Comparison of ENCODE assay signal across 8 cellular contexts in the genomic region with DNA sequence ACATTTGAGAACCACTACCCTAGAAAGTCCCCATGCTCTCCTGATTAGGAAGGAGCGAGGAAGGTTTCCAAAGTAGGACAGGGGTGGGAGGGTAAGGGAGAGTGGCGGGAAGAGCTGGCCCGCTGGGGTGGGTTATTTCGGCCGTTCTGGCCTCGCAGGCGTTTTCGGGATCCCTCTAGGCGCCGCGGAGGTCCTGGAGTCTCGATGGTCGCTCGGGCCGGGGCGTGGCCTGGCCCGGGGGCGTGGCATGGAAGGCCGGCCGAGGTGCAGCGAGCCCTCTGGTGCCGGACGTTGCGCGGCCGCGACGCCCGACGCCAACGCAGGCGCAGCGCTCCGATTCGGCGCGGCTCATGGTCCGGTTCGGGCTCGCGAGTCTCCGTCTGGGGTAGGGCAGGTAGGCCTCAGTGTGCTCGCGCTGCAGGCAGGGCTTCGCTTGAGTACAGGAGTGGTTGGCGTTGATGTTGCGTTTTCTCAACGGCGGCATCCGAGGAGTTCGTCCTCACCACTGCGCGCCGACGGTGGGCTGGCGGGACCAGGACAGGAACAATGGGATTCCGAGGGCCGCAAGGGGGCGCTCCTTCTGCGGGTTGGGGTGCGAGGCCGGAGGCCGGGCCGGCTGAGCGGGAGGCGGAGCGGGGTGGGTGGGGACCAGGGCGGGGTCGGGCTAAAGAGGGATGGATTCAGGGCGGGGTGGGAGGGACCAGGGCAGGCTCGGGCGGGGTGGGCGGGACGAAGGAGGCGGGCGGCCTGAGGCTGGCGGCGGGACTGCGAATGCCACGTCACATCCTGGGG. TPM values are rescaled to one million over a fixed set of nuclear protein-coding genes. Genes with fewer than 3 reads are reported as not detected.
DNase-seq lines count a peak whose midpoint lies in the region; ATAC-seq and TF ChIP-seq lines count a peak whose summit lies in the region.

Gene PGBD2 (plus strand): TSS at position 287 of the 792 bp plus-strand sequence. CDS start 7,628 bp downstream, outside the sequence.

- peak within 1 kb of the TSS; percentile 42 for H2AFZ ChIP-seq in HCT116 (ENCODE audit: low read depth, low read length, poor library complexity, severe bottlenecking)
- peak within 1 kb of the TSS; percentile 97 for H2AFZ ChIP-seq in MM.1S (ENCODE audit: low read length)

- DNase-seq in GM04504 (ENCODE audit: low read depth) (peak; percentile 86), HCT116 (ENCODE audit: low read depth, low spot score) (peak; percentile 89), MM.1S (peak; percentile 97), SJCRH30 (peak; percentile 87 to 88), globus pallidus (ENCODE audit: low spot score) (peak; percentile 93), omental fat pad (ENCODE audit: low spot score) (peak; percentile 93), testis (peak; percentile 94)
- peak; percentile 97 for DNase-seq in activated naive CD4-positive, alpha-beta T cell treated with anti-CD3 and anti-CD28 coated beads for 36 hours

- H3K36me3 ChIP-seq in HCT116 (ENCODE audit: control insufficient read depth in 1 of 2, insufficient read depth in 2 of 2, low read length in 2 of 2) (0 out of 4 replicates have a peak, but pooled peaks cover 0 to 4% of the 10 kb centered on the region in 2 experiments), MM.1S (replicated peaks; ENCODE audit: insufficient read depth, low read length) (no peaks in the 10 kb centered on the region), SJCRH30 (no peaks in the 10 kb centered on the region), testis (ENCODE audit: low read depth, missing control alignments) (no peaks in the 10 kb centered on the region)

- H3K79me2 ChIP-seq in HCT116 (ENCODE audit: insufficient read depth, low read length) = peaks cover 6% of the 10 kb centered on the region; the same call in 1 of the 2 replicates
- peaks cover 33% of the 10 kb centered on the region for H3K79me2 ChIP-seq in MM.1S (ENCODE audit: low read length)

- intact Hi-C loops in HCT116 (cut with micrococcal nuclease) (loop anchor here (1.0 kb wide), 2 partner anchors 32 to 48 kb away; no protein-coding TSS in a partner anchor), testis (cut with DNase I; ENCODE audit: low total_unique reads) (no loop called here)
- intact Hi-C loops in activated naive CD4-positive, alpha-beta T cell treated with anti-CD3 and anti-CD28 coated beads for 36 hours (cut with micrococcal nuclease) = loop anchor here (1.0 to 2.0 kb wide), 6 partner anchors 15 to 80 kb away; partner anchors contain the start of genes ZNF672 and ZNF692

- 0 to 1% methylated on average over 10 to 78 of the region's 80 CpGs for WGBS in testis, 2 donors

- ATAC-seq in HCT116 = peak; percentile 93
- peak; percentile 98 for ATAC-seq in omental fat pad (ENCODE audit: low FRiP score)

- no peaks in the 10 kb centered on the region for H3F3A ChIP-seq in MM.1S (ENCODE audit: insufficient read depth, low read length)

- H4K20me1 ChIP-seq in HCT116 (ENCODE audit: insufficient read depth) = no peaks in the 10 kb centered on the region
- no peaks in the 10 kb centered on the region for H4K20me1 ChIP-seq in MM.1S (ENCODE audit: insufficient read depth, low read length)

- H3K4me2 ChIP-seq in HCT116 (ENCODE audit: low read length) (peak within 1 kb of the TSS; percentile 94), MM.1S (ENCODE audit: low read depth, low read length) (peak within 1 kb of the TSS; percentile 93)

- RAD21 ChIA-PET in HCT116 (lab: Charles Lee; ENCODE audit: low non-redundant PET in 1 of 2, low total read pairs in 2 of 2, uncharacterized antibody in 2 of 2, unreplicated experiment in 2 of 2) = no interaction called here

- no peaks in the 10 kb centered on the region for H3K27me3 Mint-ChIP-seq in activated naive CD4-positive, alpha-beta T cell treated with anti-CD3 and anti-CD28 coated beads for 36 hours (ENCODE audit: low read depth)

- no peaks in the 10 kb centered on the region for H3K9me2 ChIP-seq in HCT116 (ENCODE audit: insufficient read depth)
- H3K9me2 ChIP-seq in MM.1S (replicated peaks; ENCODE audit: insufficient read depth, low read length) = no peaks in the 10 kb centered on the region

- no peaks in the 10 kb centered on the region for H3K27me3 ChIP-seq in HCT116 (ENCODE audit: insufficient read depth, low read length)
- H3K27me3 ChIP-seq in MM.1S (replicated peaks; ENCODE audit: insufficient read depth, low read length) = 0 out of 2 replicates have a peak, but pooled peaks cover 5% of the 10 kb centered on the region
- no peaks in the 10 kb centered on the region for H3K27me3 ChIP-seq in SJCRH30
- no peaks in the 10 kb centered on the region for H3K27me3 ChIP-seq in testis

- no peaks in the 10 kb centered on the region for H3K36me3 Mint-ChIP-seq in activated naive CD4-positive, alpha-beta T cell treated with anti-CD3 and anti-CD28 coated beads for 36 hours (ENCODE audit: low read depth)

- peak within 1 kb of the TSS; percentile 81 for H3K9ac ChIP-seq in HCT116 (ENCODE audit: low read length)
- H3K9ac ChIP-seq in MM.1S (ENCODE audit: low read length) = peak within 1 kb of the TSS; percentile 92

- CTCF ChIA-PET in HCT116 (lab: Charles Lee) = interaction anchor here (0.8 kb wide), 1 partner anchor 48 kb away, joined by 6 read pairs; the partner anchor contains the start of gene ZNF692
- CTCF ChIA-PET in activated naive CD4-positive, alpha-beta T cell treated with anti-CD3 and anti-CD28 coated beads for 36 hours (lab: Charles Lee) = interaction anchor here (0.9 to 1.2 kb wide), 3 partner anchors 10 to 81 kb away, joined by 3 to 4 read pairs (median 3); no protein-coding TSS in a partner anchor

- H3K4me1 ChIP-seq in HCT116 (ENCODE audit: control insufficient read depth in 1 of 2, insufficient read depth in 2 of 2, low read length in 2 of 2) = peaks cover 0 to 22% of the 10 kb centered on the region in 2 experiments; a peak in 3 of 4 replicates
- peaks cover 6% of the 10 kb centered on the region; the same call in 1 of the 2 replicates for H3K4me1 ChIP-seq in MM.1S (ENCODE audit: low read length)
- no peaks in the 10 kb centered on the region for H3K4me1 ChIP-seq in SJCRH30
- H3K4me1 ChIP-seq in testis = peaks cover 12% of the 10 kb centered on the region

- H3K4me3 Mint-ChIP-seq in activated naive CD4-positive, alpha-beta T cell treated with anti-CD3 and anti-CD28 coated beads for 36 hours = peak within 1 kb of the TSS; percentile 92

- peaks cover 14% of the 10 kb centered on the region for H3K4me1 Mint-ChIP-seq in activated naive CD4-positive, alpha-beta T cell treated with anti-CD3 and anti-CD28 coated beads for 36 hours (ENCODE audit: low read depth)

- TF ChIP-seq POLR2A in HCT116 (IDR thresholded peaks at IDR 0.05; ENCODE audit: borderline replicate concordance, extremely low read depth, insufficient read depth, insufficient read length) (peak; percentile 72), testis (IDR thresholded peaks at IDR 0.05) (peak; percentile 20)

- peak within 1 kb of the TSS; percentile 69 to 80 for H3K4me3 ChIP-seq in HCT116 (replicated peaks in 1 of 2; ENCODE audit: low read depth in 1 of 2, low read length in 2 of 2)
- peak within 1 kb of the TSS; percentile 90 for H3K4me3 ChIP-seq in MM.1S (ENCODE audit: low read length)
- H3K4me3 ChIP-seq in SJCRH30 = peak within 1 kb of the TSS; percentile 71
- peak within 1 kb of the TSS; percentile 70 to 74 for H3K4me3 ChIP-seq in testis

- peak within 1 kb of the TSS; percentile 97 for H3K27ac Mint-ChIP-seq in activated naive CD4-positive, alpha-beta T cell treated with anti-CD3 and anti-CD28 coated beads for 36 hours

- BruUV-seq in HCT116 (replicated peaks; lab: Mats Ljungman, UMichigan) = no TSS peak

- TF ChIP-seq RAD21 in HCT116 (IDR thresholded peaks at IDR 0.05; ENCODE audit: low read depth) = peak; percentile 68

- peak within 1 kb of the TSS; percentile 77 for H3K27ac ChIP-seq in HCT116 (ENCODE audit: low read depth, low read length)
- H3K27ac ChIP-seq in MM.1S (ENCODE audit: low read length) = peak within 1 kb of the TSS; percentile 85
- H3K27ac ChIP-seq in SJCRH30 = peak within 1 kb of the TSS; percentile 80
- H3K27ac ChIP-seq in testis = peak within 1 kb of the TSS; percentile 94

- POLR2A ChIA-PET in HCT116 (lab: Charles Lee) = interaction anchor here (0.6 to 1.0 kb wide), 4 partner anchors 33 to 69 kb away, joined by 3 to 7 read pairs (median 4); partner anchors contain the start of genes ZNF672 and ZNF692

- peak; percentile 61 to 82 (median 64) for TF ChIP-seq CTCF in HCT116 (IDR thresholded peaks at IDR 0.05 in 2 of 3, conservative IDR thresholded peaks at IDR 0.05 in 1 of 3; ENCODE audit: borderline replicate concordance in 1 of 3, insufficient read depth in 1 of 3, low read depth in 2 of 3, low read length in 2 of 3)
- TF ChIP-seq CTCF in MM.1S (IDR thresholded peaks at IDR 0.05; ENCODE audit: low read length) = peak; percentile 79
- peak in 1 of 3 donors; percentile 34 for TF ChIP-seq CTCF in omental fat pad (IDR thresholded peaks at IDR 0.05)
- TF ChIP-seq CTCF in testis (IDR thresholded peaks at IDR 0.05) = peak; percentile 58 to 74 (median 69)

- H3K9me3 Mint-ChIP-seq in activated naive CD4-positive, alpha-beta T cell treated with anti-CD3 and anti-CD28 coated beads for 36 hours = no peaks in the 10 kb centered on the region

- no peaks in the 10 kb centered on the region for H3K9me3 ChIP-seq in HCT116 (ENCODE audit: control insufficient read depth in 1 of 2, insufficient read depth in 1 of 2, low read depth in 1 of 2, low read length in 2 of 2)
- H3K9me3 ChIP-seq in MM.1S (replicated peaks; ENCODE audit: insufficient read depth, low read length) = no peaks in the 10 kb centered on the region
- no peaks in the 10 kb centered on the region for H3K9me3 ChIP-seq in SJCRH30 (replicated peaks)
- H3K9me3 ChIP-seq in testis = no peaks in the 10 kb centered on the region

TF ChIP-seq in HCT116, 20 proteins besides CTCF, POLR2A, EP300 and RAD21 (continues in another document):
- TF ChIP-seq CEBPB (IDR thresholded peaks at IDR 0.05; ENCODE audit: low read depth) (no peak), EZH2phosphoT487 (IDR thresholded peaks at IDR 0.05; ENCODE audit: borderline replicate concordance) (no peak), JUND (IDR thresholded peaks at IDR 0.05) (no peak), SP1 (IDR thresholded peaks at IDR 0.05; ENCODE audit: low read depth) (peak; percentile 65), SRF (IDR thresholded peaks at IDR 0.05; ENCODE audit: low read depth) (no peak; the same call in 1 of the 2 replicates), SIN3A (IDR thresholded peaks at IDR 0.05; ENCODE audit: low read depth) (peak; percentile 81; the same call in 1 of the 2 replicates), EZH2 (IDR thresholded peaks at IDR 0.05) (no peak), ZFX (IDR thresholded peaks at IDR 0.05) (peak; percentile 62; the same call in 1 of the 2 replicates), EGR1 (IDR thresholded peaks at IDR 0.05; ENCODE audit: low read depth) (peak; percentile 78)

RNA-seq across cellular contexts. Expression of gene PGBD2, which starts in this region (rescaled TPM):
- total RNA-seq in HCT116 (2021; ENCODE audit: unreplicated experiment) (5.1 TPM), omental fat pad (1 to 10 TPM; 2.6 to 5.6 (median 4.3) TPM), testis (10 to 100 TPM; 12.2 to 13.5 TPM)
- 4.1 and 4.6 TPM in 2 replicates for polyA plus RNA-seq in HCT116 (2012)
- total RNA-seq in SJCRH30 (2014; rRNA removed; shearing (Covaris generic)) = 4.9 and 5.6 TPM in 2 replicates
- total RNA-seq in activated naive CD4-positive, alpha-beta T cell treated with anti-CD3 and anti-CD28 coated beads for 36 hours = 1 to 10 TPM; 3.0 to 3.5 TPM
- polyA plus RNA-seq in testis (ENCODE audit: insufficient read depth, low read depth, low replicate concordance) = 18.8 TPM

Comparison
In these comparisons a context has a peak if more than half of its experiments do, and no peak if none do; other contexts are left out.
1. Peak in every context shown above with its lines: DNase-seq, ATAC-seq, H3K4me3 ChIP-seq and H3K27ac ChIP-seq.